ENCODE assay signal across 19 cellular contexts in genomic region chr10:15739437-15739970, GRCh38. TPM values are rescaled to one million over a fixed set of nuclear protein-coding genes. Genes with fewer than 3 reads are reported as not detected.
DNase-seq lines count a peak whose midpoint lies in the region; ATAC-seq and TF ChIP-seq lines count a peak whose summit lies in the region.
"Had no signal": no experiment of that assay in that cellular context is flagged by ENCODE, and none has a peak within 500 bp of the region (broad histone marks: within the 10 kb centered on the region; RNA-seq: fewer than 3 reads in every experiment).

No MANE protein-coding gene starts in this region.

- H3K4me3 ChIP-seq in left ventricle myocardium inferior (no peak overlapping the region), left lung (no peak overlapping the region), uterus (no peak overlapping the region)

- H3K27ac ChIP-seq in left ventricle myocardium inferior (replicated peaks) (peak overlapping the region; percentile 69), left lung (peak overlapping the region; percentile 11 to 60), uterus (peak overlapping the region; percentile 44 to 65)
- H3K27ac ChIP-seq: 22Rv1 had no signal

- intact Hi-C loops in left ventricle myocardium inferior (cut with micrococcal nuclease): no loop called here
- intact Hi-C loops in Right ventricle myocardium inferior (cut with DNase I): no loop called here
- intact Hi-C loops in left lung (cut with DNase I): no loop called here
- intact Hi-C loops in sciatic nerve (cut with DNase I): no loop called here
- intact Hi-C loops in uterus (cut with DNase I; ENCODE audit: low total_unique reads): no loop called here

- H3K27me3 ChIP-seq in left ventricle myocardium inferior (ENCODE audit: low read depth) (no peaks in the 10 kb centered on the region), left lung (no peaks in the 10 kb centered on the region), uterus (no peaks in the 10 kb centered on the region)

- H3K9me3 ChIP-seq in left ventricle myocardium inferior (replicated peaks) (no peaks in the 10 kb centered on the region), left lung (no peaks in the 10 kb centered on the region), uterus (no peaks in the 10 kb centered on the region)

- no peak for TF ChIP-seq POLR2A in uterus (IDR thresholded peaks at IDR 0.05)

- DNase-seq in left ventricle myocardium inferior (no peak), Right ventricle myocardium inferior (ENCODE audit: missing footprints) (no peak), left lung (no peak), sciatic nerve (ENCODE audit: low spot score) (no peak), uterus (peak in 1 of 2 donors; percentile 20), amygdala (lab: John Stamatoyannopoulos, UW) (no peak), anterior cingulate cortex (lab: John Stamatoyannopoulos, UW) (no peak), Kasumi-1 (lab: John Stamatoyannopoulos, UW) (no peak)
- DNase-seq: AML-193, DMS 273 treated with DMSO at 0.1 percent for 48 hours, DND-41, H7, NCI-H1105, NCI-H1694, NCI-H2081 treated with DMSO at 0.1 percent for 48 hours, NCI-H446 treated with DMSO at 0.1 percent for 48 hours, NCI-H69, SHP77 had no signal

- TF ChIP-seq CTCF in left ventricle myocardium inferior (IDR thresholded peaks at IDR 0.05; ENCODE audit: borderline replicate concordance) (no peak), left lung (IDR thresholded peaks at IDR 0.05) (no peak), uterus (IDR thresholded peaks at IDR 0.05) (no peak)

- H3K4me1 ChIP-seq in left ventricle myocardium inferior (peaks cover 4% of the 10 kb centered on the region), left lung (no peaks in the 10 kb centered on the region), uterus (no peaks in the 10 kb centered on the region)

- ATAC-seq in Right ventricle myocardium inferior (no peak), left lung (no peak), sciatic nerve (peak; percentile 4)

- H3K36me3 ChIP-seq in left ventricle myocardium inferior: no peaks in the 10 kb centered on the region
- H3K36me3 ChIP-seq in left lung: no peaks in the 10 kb centered on the region
- no peaks in the 10 kb centered on the region for H3K36me3 ChIP-seq in uterus

RNA-seq across cellular contexts. Expression of gene ITGA8, which starts 19.8 kb away (rescaled TPM):
- total RNA-seq in left ventricle myocardium inferior (1.7 TPM), Right ventricle myocardium inferior (1.7 TPM), left lung (10 to 100 TPM; 23.7 to 25.5 TPM), sciatic nerve (4.5 TPM), uterus (10 to 100 TPM in 2 of 4 donors, 1 to 10 TPM in 2; 9.4 to 64.8 (median 28.1) TPM)
